ENCODE assay signal across 9 cellular contexts in genomic region chr9:137156567-137157375, GRCh38. TPM values are rescaled to one million over a fixed set of nuclear protein-coding genes. Genes with fewer than 3 reads are reported as not detected.
DNase-seq lines count a peak whose midpoint lies in the region; ATAC-seq and TF ChIP-seq lines count a peak whose summit lies in the region.
"Had no signal": no experiment of that assay in that cellular context is flagged by ENCODE, and none has a peak within 500 bp of the region (broad histone marks: within the 10 kb centered on the region; RNA-seq: fewer than 3 reads in every experiment).

No MANE protein-coding gene starts in this region.

- no peak for DNase-seq in GM12864 (ENCODE audit: low read depth)
- DNase-seq in T follicular helper cell (ENCODE audit: low read depth), result peak; percentile 40
- peak; percentile 26 for DNase-seq in astrocyte of the spinal cord (ENCODE audit: low read depth, low spot score)
- peak; percentile 43 to 53 for DNase-seq in lung microvascular endothelial cell (ENCODE audit: low read depth in 2 of 2)
- DNase-seq in stimulated activated naive CD8-positive, alpha-beta T cell treated with anti-CD3 and anti-CD28 coated beads, Interleukin-15, amount 100 ng/mL, for 72 hours, result peak; percentile 65 to 67
- no peak for DNase-seq in Kasumi-1 (lab: John Stamatoyannopoulos, UW)
- DNase-seq in NOMO-1 treated with dmso at 0.1 percent for 144 hours (lab: John Stamatoyannopoulos, UW; ENCODE audit: unreplicated experiment), result no peak

- H3K4me3 ChIP-seq in GM12864 (ENCODE audit: low read depth, low read length) (peak overlapping the region; percentile 47), astrocyte of the spinal cord (ENCODE audit: low read depth, low read length) (peak overlapping the region; percentile 26)

- H3K9me3 Mint-ChIP-seq in stimulated activated naive CD8-positive, alpha-beta T cell treated with anti-CD3 and anti-CD28 coated beads, Interleukin-15, amount 100 ng/mL, for 72 hours, result no peaks in the 10 kb centered on the region

- peaks cover 44% of the 10 kb centered on the region for H3K4me1 Mint-ChIP-seq in stimulated activated naive CD8-positive, alpha-beta T cell treated with anti-CD3 and anti-CD28 coated beads, Interleukin-15, amount 100 ng/mL, for 72 hours

- in situ Hi-C loops in astrocyte of the spinal cord (cut with HindIII; ENCODE audit: low sequenced_read_pairs), result no loop called here

- TF ChIP-seq CTCF in GM12864 (IDR thresholded peaks at IDR 0.05; ENCODE audit: low read depth, low read length, missing control alignments), result no peak
- no peak for TF ChIP-seq CTCF in astrocyte of the spinal cord (IDR thresholded peaks at IDR 0.05; ENCODE audit: low read depth, low read length)

- peak overlapping the region; percentile 73 to 77 for H3K4me3 Mint-ChIP-seq in stimulated activated naive CD8-positive, alpha-beta T cell treated with anti-CD3 and anti-CD28 coated beads, Interleukin-15, amount 100 ng/mL, for 72 hours

- peaks cover 72% of the 10 kb centered on the region for H3K27me3 Mint-ChIP-seq in stimulated activated naive CD8-positive, alpha-beta T cell treated with anti-CD3 and anti-CD28 coated beads, Interleukin-15, amount 100 ng/mL, for 72 hours

- H3K27ac Mint-ChIP-seq in stimulated activated naive CD8-positive, alpha-beta T cell treated with anti-CD3 and anti-CD28 coated beads, Interleukin-15, amount 100 ng/mL, for 72 hours, result no peak overlapping the region

- peak; percentile 71 for ATAC-seq in stimulated activated naive CD8-positive, alpha-beta T cell treated with anti-CD3 and anti-CD28 coated beads, Interleukin-15, amount 100 ng/mL, for 72 hours
- ATAC-seq in GM18861 (IDR thresholded peaks at IDR 0.05; ENCODE audit: unreplicated experiment), result no peak

RNA-seq across cellular contexts. Expression of gene LRRC26, which starts 13.1 kb away (rescaled TPM):
- not detected in 2 replicates for total RNA-seq in lung microvascular endothelial cell
- total RNA-seq: T-helper 1 cell treated with Interleukin-12 subunit alpha and Interleukin-12 subunit beta and Interleukin-4 antibody, amounts not matched to agents 30 ng/mL and 1 ng/mL, for 36 hours had no signal

RNA-seq across cellular contexts. Expression of gene TMEM210, which starts 15.1 kb away (rescaled TPM):
- not detected in 2 replicates for total RNA-seq in lung microvascular endothelial cell
- total RNA-seq: T-helper 1 cell treated with Interleukin-12 subunit alpha and Interleukin-12 subunit beta and Interleukin-4 antibody, amounts not matched to agents 30 ng/mL and 1 ng/mL, for 36 hours had no signal

RNA-seq across cellular contexts. Expression of gene GRIN1, which starts 17.8 kb away (rescaled TPM):
- total RNA-seq in lung microvascular endothelial cell, result under 0.01 and 0.22 TPM in 2 replicates

RNA-seq across cellular contexts. Expression of gene ANAPC2, which starts 31.6 kb away (rescaled TPM):
- 13.7 and 16.9 TPM in 2 replicates for total RNA-seq in lung microvascular endothelial cell

RNA-seq across cellular contexts. Expression of gene SSNA1, which starts 31.7 kb away (rescaled TPM):
- 85.4 and 97.4 TPM in 2 replicates for total RNA-seq in lung microvascular endothelial cell

Comparison
In these comparisons a context has a peak if more than half of its experiments do, and no peak if none do; other contexts are left out.
1. DNase-seq: peak in T follicular helper cell (single experiment), astrocyte of the spinal cord (single experiment), lung microvascular endothelial cell (2 of 2) and stimulated activated naive CD8-positive, alpha-beta T cell treated with anti-CD3 and anti-CD28 coated beads, Interleukin-15, amount 100 ng/mL, for 72 hours (2 of 2); none in GM12864 (single experiment), Kasumi-1 (0 of 2) and NOMO-1 treated with dmso at 0.1 percent for 144 hours (single experiment).